ENCODE assay signal across 26 cellular contexts in genomic region chr10:89669985-89670384, GRCh38.
"Had no signal": no experiment of that assay in that cellular context is flagged by ENCODE, and none has a peak within 500 bp of the region (broad histone marks: within the 10 kb centered on the region; RNA-seq: fewer than 3 reads in every experiment).

No MANE protein-coding gene starts in this region.

- DNase-seq: hypothalamus; immature natural killer cell; kidney; left colon; left lung; lower lobe of right lung; mammary epithelial cell; mesendoderm; naive thymus-derived CD4-positive, alpha-beta T cell; ovary; posterior cingulate gyrus; retina; right cardiac atrium; sigmoid colon; small intestine; spleen; stimulated activated CD4-positive, alpha-beta T cell treated with anti-CD3 and anti-CD28 coated beads, Interleukin-4, amount 100 ng/mL, for 24 hours; stimulated activated naive CD4-positive, alpha-beta T cell; transverse colon; upper lobe of left lung had no signal

- H3K9me3 ChIP-seq: left lung, lower lobe of right lung, ovary, prostate gland, sigmoid colon, spleen, suprapubic skin, thoracic aorta, transverse colon, upper lobe of left lung, vagina had no signal

- H3K36me3 ChIP-seq: left lung, lower lobe of right lung, ovary, prostate gland, sigmoid colon, spleen, suprapubic skin, thoracic aorta, transverse colon, upper lobe of left lung, vagina had no signal

- H3K27ac ChIP-seq: left lung, lower lobe of right lung, ovary, prostate gland, sigmoid colon, spleen, suprapubic skin, thoracic aorta, upper lobe of left lung, vagina had no signal

- ATAC-seq: left colon; left lung; lower lobe of right lung; naive thymus-derived CD4-positive, alpha-beta T cell; natural killer cell treated with Interleukin-12 subunit alpha and Interleukin-12 subunit beta and Interleukin-15 and Interleukin-18, amount 100 ng/mL, for 72 hours; right cardiac atrium; stimulated activated effector memory CD8-positive, alpha-beta T cell treated with anti-CD3 and anti-CD28 coated beads, Interleukin-12 subunit alpha, Interleukin-12 subunit beta, amount 100 ng/mL, for 72 hours had no signal

- H3K27me3 ChIP-seq: left lung, ovary, sigmoid colon, spleen, suprapubic skin, transverse colon, upper lobe of left lung, vagina had no signal

- H3K4me3 ChIP-seq: left lung, lower lobe of right lung, ovary, prostate gland, sigmoid colon, spleen, suprapubic skin, thoracic aorta, transverse colon, upper lobe of left lung, vagina had no signal

- H3K4me1 ChIP-seq: left lung, lower lobe of right lung, prostate gland, sigmoid colon, spleen, upper lobe of left lung, vagina had no signal
